Comparison of ENCODE assay signal across 1 cellular context in genomic region chr3:98557324-98558010, GRCh38.
A peak's percentile ranks its signal among the peaks of the same experiment; 100 is the strongest.
TF ChIP-seq lines count a peak whose summit lies in the region.

No MANE protein-coding gene starts in this region.

TF ChIP-seq in GM12878, 131 proteins besides CTCF, POLR2A, EP300 and RAD21 (continued from another document):
- TF ChIP-seq TBL1XR1 (IDR thresholded peaks at IDR 0.05; ENCODE audit: low read depth, low read length) (0 out of 2 replicates have a peak, but pooled peaks have one; percentile 20), BCL11A (IDR thresholded peaks at IDR 0.05; ENCODE audit: low read depth, low read length) (peak; percentile 54), TAF1 (IDR thresholded peaks at IDR 0.05; ENCODE audit: borderline replicate concordance, low read depth, low read length) (no peak), ZZZ3 (IDR thresholded peaks at IDR 0.05; ENCODE audit: control insufficient read depth, insufficient read length, low read depth) (no peak), FOXM1 (IDR thresholded peaks at IDR 0.05; ENCODE audit: low read depth, low read length) (peak; percentile 82), MAX (IDR thresholded peaks at IDR 0.05; ENCODE audit: low read depth, low read length) (no peak), RAD51 (IDR thresholded peaks at IDR 0.05) (no peak), E2F4 (IDR thresholded peaks at IDR 0.05; ENCODE audit: low read depth, low read length) (no peak), MEF2B (IDR thresholded peaks at IDR 0.05; ENCODE audit: partially characterized antibody, poor library complexity, severe bottlenecking) (peak; percentile 62), LARP7 (IDR thresholded peaks at IDR 0.05) (peak; percentile 47; the same call in 1 of the 2 replicates), KLF5 (IDR thresholded peaks at IDR 0.05; ENCODE audit: partially characterized antibody) (no peak), TARDBP (IDR thresholded peaks at IDR 0.05; ENCODE audit: borderline replicate concordance) (no peak), IRF3 (IDR thresholded peaks at IDR 0.05) (no peak), SMC3 (IDR thresholded peaks at IDR 0.05; ENCODE audit: borderline replicate concordance, low read length) (no peak), NR2C2 (IDR thresholded peaks at IDR 0.05; ENCODE audit: borderline replicate concordance, control insufficient read depth, insufficient read length, low read depth) (no peak), MYB (IDR thresholded peaks at IDR 0.05; ENCODE audit: borderline replicate concordance, low read depth, low read length) (no peak), GABPA (IDR thresholded peaks at IDR 0.05; ENCODE audit: low read depth) (no peak), NR2F1 (conservative IDR thresholded peaks at IDR 0.05) (0 out of 2 replicates have a peak, but pooled peaks have one; percentile 27), EED (IDR thresholded peaks at IDR 0.05; ENCODE audit: low read depth) (peak; percentile 92), ZNF207 (IDR thresholded peaks at IDR 0.05; ENCODE audit: borderline replicate concordance) (no peak)
TF ChIP-seq in GM12878: peak in this region for 48.
